ENCODE assay signal across 8 cellular contexts in genomic region chr3:170419301-170420087, GRCh38. TPM values are rescaled to one million over a fixed set of nuclear protein-coding genes. Genes with fewer than 3 reads are reported as not detected.
DNase-seq lines count a peak whose midpoint lies in the region; ATAC-seq and TF ChIP-seq lines count a peak whose summit lies in the region.

No MANE protein-coding gene starts in this region.

- BruUV-seq in A673 (replicated peaks; lab: Mats Ljungman, UMichigan) (no TSS peak), PC-9 (replicated peaks; lab: Mats Ljungman, UMichigan) (no TSS peak)

- H3K4me3 Mint-ChIP-seq in HFFc6 = peak overlapping the region; percentile 74; the same call in 1 of the 2 replicates

- DNase-seq in HFFc6 (no peak), body of pancreas (no peak), A673 (ENCODE audit: low spot score) (no peak), PC-9 (no peak)

- H3K4me1 ChIP-seq in body of pancreas = peaks cover 19% of the 10 kb centered on the region
- no peaks in the 10 kb centered on the region; the same call in 1 of the 2 replicates for H3K4me1 ChIP-seq in iPS-20b (ENCODE audit: insufficient read depth, low read length)
- H3K4me1 ChIP-seq in A673 (ENCODE audit: insufficient read depth, low read length, poor library complexity, severe bottlenecking) = no peaks in the 10 kb centered on the region
- H3K4me1 ChIP-seq in PC-9 (replicated peaks; ENCODE audit: insufficient read depth) = no peaks in the 10 kb centered on the region

- WGBS in body of pancreas, 2 donors = 10 to 25% methylated on average over 11 to 61 of the region's 69 CpGs

- no peaks in the 10 kb centered on the region for H3K79me2 ChIP-seq in PC-9 (ENCODE audit: low read depth)

- TF ChIP-seq CTCF in HFFc6 (IDR thresholded peaks at IDR 0.05) (no peak), body of pancreas (IDR thresholded peaks at IDR 0.05) (no peak), A673 (conservative IDR thresholded peaks at IDR 0.05; ENCODE audit: low read depth, low read length) (no peak), PC-9 (conservative IDR thresholded peaks at IDR 0.05) (no peak)

- H3K4me3 ChIP-seq in body of pancreas (no peak overlapping the region), iPS-20b (ENCODE audit: low read length) (peak overlapping the region; percentile 60), skin epidermis (peak overlapping the region; percentile 11 to 39 (median 24)), A673 (ENCODE audit: low read depth, low read length, poor library complexity, severe bottlenecking) (no peak overlapping the region), PC-9 (no peak overlapping the region)

- CTCF ChIA-PET in A673 (lab: Charles Lee) = no interaction called here
- CTCF ChIA-PET in PC-9 (lab: Charles Lee) = no interaction called here

- ATAC-seq in body of pancreas = peak; percentile 12
- ATAC-seq in GM21447 (IDR thresholded peaks at IDR 0.05; ENCODE audit: unreplicated experiment) = no peak
- ATAC-seq in HG03025 (IDR thresholded peaks at IDR 0.05; ENCODE audit: low FRiP score, unreplicated experiment) = no peak

- no peaks in the 10 kb centered on the region for H3K9me3 Mint-ChIP-seq in HFFc6

- H3K36me3 ChIP-seq in body of pancreas (replicated peaks in 1 of 2; ENCODE audit: insufficient read depth in 1 of 2, low read depth in 2 of 2) (no peaks in the 10 kb centered on the region), iPS-20b (ENCODE audit: insufficient read depth, low read depth, low read length) (no peaks in the 10 kb centered on the region), A673 (ENCODE audit: insufficient read depth, low read length, poor library complexity, severe bottlenecking) (no peaks in the 10 kb centered on the region), PC-9 (ENCODE audit: low read depth) (no peaks in the 10 kb centered on the region)

- no peaks in the 10 kb centered on the region for H4K20me1 ChIP-seq in PC-9 (ENCODE audit: insufficient read depth)

- no peaks in the 10 kb centered on the region for H3K9me3 ChIP-seq in body of pancreas
- no peaks in the 10 kb centered on the region for H3K9me3 ChIP-seq in iPS-20b (ENCODE audit: insufficient read depth, low read depth, low read length)
- no peaks in the 10 kb centered on the region for H3K9me3 ChIP-seq in A673 (ENCODE audit: low read depth, low read length, poor library complexity, severe bottlenecking)
- H3K9me3 ChIP-seq in PC-9 (ENCODE audit: insufficient read depth, low read depth) = no peaks in the 10 kb centered on the region

- H3F3A ChIP-seq in PC-9 (ENCODE audit: insufficient read depth, low read depth) = no peaks in the 10 kb centered on the region

- no peak for TF ChIP-seq POLR2A in body of pancreas (IDR thresholded peaks at IDR 0.05)

- no peak overlapping the region for H3K27ac Mint-ChIP-seq in HFFc6

- H3K9ac ChIP-seq in iPS-20b (ENCODE audit: low read depth, low read length) = peak overlapping the region; percentile 43; the same call in 1 of the 2 replicates

- no peaks in the 10 kb centered on the region for H3K9me2 ChIP-seq in PC-9 (ENCODE audit: insufficient read depth)

- H3K27ac ChIP-seq in body of pancreas = no peak overlapping the region
- no peak overlapping the region for H3K27ac ChIP-seq in iPS-20b (ENCODE audit: low read length)
- H3K27ac ChIP-seq in skin epidermis = peak overlapping the region in 10 of 21 experiments; percentile 17 to 74 (median 44)
- H3K27ac ChIP-seq in A673 (ENCODE audit: low read depth, low read length, poor library complexity, severe bottlenecking) = no peak overlapping the region
- no peak overlapping the region for H3K27ac ChIP-seq in PC-9

- no peak overlapping the region for H3K4me2 ChIP-seq in PC-9

- H3K27me3 Mint-ChIP-seq in HFFc6 (ENCODE audit: insufficient read depth) = peaks cover 2% of the 10 kb centered on the region; the same call in 1 of the 2 replicates

- POLR2A ChIA-PET in A673 (lab: Charles Lee; ENCODE audit: low non-redundant PET) = no interaction called here
- POLR2A ChIA-PET in PC-9 (lab: Charles Lee; ENCODE audit: unreplicated experiment) = no interaction called here

- peaks cover 43% of the 10 kb centered on the region for H3K4me1 Mint-ChIP-seq in HFFc6 (ENCODE audit: low read depth)

- H3K36me3 Mint-ChIP-seq in HFFc6 (ENCODE audit: low read depth) = peaks cover 10% of the 10 kb centered on the region; the same call in 1 of the 2 replicates

- intact Hi-C loops in body of pancreas (cut with DNase I) = loop anchor here (10.0 kb wide), 1 partner anchor 395 kb away; no protein-coding TSS in a partner anchor
- intact Hi-C loops in A673 (cut with micrococcal nuclease; ENCODE audit: unreplicated experiment) = no loop called here
- intact Hi-C loops in PC-9 (cut with micrococcal nuclease; ENCODE audit: unreplicated experiment) = loop anchor here (10.0 kb wide), 1 partner anchor 185 kb away; no protein-coding TSS in a partner anchor

- H2AFZ ChIP-seq in PC-9 = no peak overlapping the region

- H3K27me3 ChIP-seq in body of pancreas = peaks cover 0 to 8% of the 10 kb centered on the region in 2 donors
- H3K27me3 ChIP-seq in iPS-20b (ENCODE audit: insufficient read depth, low read length) = peaks cover 58% of the 10 kb centered on the region
- H3K27me3 ChIP-seq in A673 (replicated peaks; ENCODE audit: insufficient read depth, low read depth, low read length, poor library complexity) = no peaks in the 10 kb centered on the region
- H3K27me3 ChIP-seq in PC-9 (ENCODE audit: insufficient read depth, low read depth) = no peaks in the 10 kb centered on the region

RNA-seq across cellular contexts. Expression of gene CLDN11, which starts 0.8 kb away (rescaled TPM):
- 10 to 100 TPM in 4 of 6 experiments, 1 to 10 TPM in 2; 3.3 to 77.5 (median 66.7) TPM for total RNA-seq in HFFc6 (2021; fragmentation: NEBNext Ultra II Directional; extraction: Animal tissue kit (Norgen Biotek cat#: 25700))
- 1 to 10 TPM; 3.9 to 5.6 TPM for total RNA-seq in body of pancreas
- 0.52 TPM in 1 of 2 replicates, not detected in the other for total RNA-seq in A673 (2021)
- total RNA-seq in PC-9 (2021) = 1.4 and 1.9 TPM in 2 replicates

Comparison
In these comparisons a context has a peak if more than half of its experiments do, and no peak if none do; other contexts are left out.
1. H3K4me3 ChIP-seq: peak in iPS-20b (single experiment) and skin epidermis (7 of 7); none in body of pancreas (0 of 2), A673 (single experiment) and PC-9 (single experiment).